In the genomic region with DNA sequence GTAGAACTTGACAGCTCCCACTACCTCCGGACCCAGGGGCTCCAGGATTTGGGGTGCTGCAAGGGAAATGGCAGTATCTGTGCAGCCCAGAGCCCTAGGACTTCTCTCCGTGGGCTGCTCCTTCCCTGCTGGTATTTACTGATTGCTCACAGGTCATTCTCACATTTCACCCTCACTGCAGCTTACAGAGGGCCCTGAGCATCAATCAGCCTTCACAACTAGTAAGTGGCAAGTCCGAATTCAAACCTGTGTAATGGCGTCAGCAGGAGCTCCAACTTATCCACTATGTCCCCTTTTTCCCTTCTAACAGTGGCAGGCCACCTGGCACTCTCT, we compare ENCODE assay signal across 12 cellular contexts. TPM values are rescaled to one million over a fixed set of nuclear protein-coding genes. Genes with fewer than 3 reads are reported as not detected.
DNase-seq lines count a peak whose midpoint lies in the region; ATAC-seq and TF ChIP-seq lines count a peak whose summit lies in the region.
"Had no signal": no experiment of that assay in that cellular context is flagged by ENCODE, and none has a peak within 500 bp of the region (broad histone marks: within the 10 kb centered on the region; RNA-seq: fewer than 3 reads in every experiment).

No MANE protein-coding gene starts in this region.

- H3K27ac ChIP-seq in heart left ventricle = peak overlapping the region; percentile 58 to 99 (median 82)
- H3K27ac ChIP-seq in right cardiac atrium (ENCODE audit: low read length) = peak overlapping the region; percentile 55
- peak overlapping the region in 2 of 3 donors; percentile 28 to 36 for H3K27ac ChIP-seq in thyroid gland
- H3K27ac ChIP-seq: ovary had no signal

- no peaks in the 10 kb centered on the region for H3K27me3 Mint-ChIP-seq in activated B cell treated with CpG ODN at 0.5 μM for 24 hours

- peaks cover 80% of the 10 kb centered on the region for H3K36me3 Mint-ChIP-seq in activated B cell treated with CpG ODN at 0.5 μM for 24 hours (ENCODE audit: low read depth)

- WGBS in heart left ventricle, 4 donors = 65 to 77% (median 69%) methylated on average over 4 of the region's 4 CpGs
- 64% methylated on average over 4 of the region's 4 CpGs for WGBS in right cardiac atrium
- WGBS in thyroid gland, 2 donors = 80 to 85% methylated on average over 4 of the region's 4 CpGs

- H3K27me3 ChIP-seq in heart left ventricle = no peaks in the 10 kb centered on the region
- H3K27me3 ChIP-seq in right cardiac atrium (ENCODE audit: control insufficient read depth, insufficient read depth) = no peaks in the 10 kb centered on the region
- H3K27me3 ChIP-seq in thyroid gland = no peaks in the 10 kb centered on the region
- H3K27me3 ChIP-seq: ovary had no signal

- DNase-seq in heart left ventricle (no peak), cardiac septum (ENCODE audit: low spot score) (no peak), activated B cell treated with CpG ODN at 0.5 μM for 24 hours (no peak), right cardiac atrium (no peak), thyroid gland (no peak), GM03348 (ENCODE audit: low spot score) (no peak), NK-92 (lab: John Stamatoyannopoulos, UW; ENCODE audit: unreplicated experiment) (no peak), NCI-H526 treated with DMSO at 0.1 percent for 48 hours (lab: John Stamatoyannopoulos, UW) (no peak)
- DNase-seq: MM.1S, ovary, SW 1271 had no signal

- no peaks in the 10 kb centered on the region for H3K9me3 ChIP-seq in heart left ventricle
- H3K9me3 ChIP-seq in right cardiac atrium (ENCODE audit: control insufficient read depth, low read length) = no peaks in the 10 kb centered on the region
- H3K9me3 ChIP-seq in thyroid gland = no peaks in the 10 kb centered on the region
- H3K9me3 ChIP-seq: ovary had no signal

- H3K4me3 Mint-ChIP-seq in activated B cell treated with CpG ODN at 0.5 μM for 24 hours = peak overlapping the region; percentile 70
- H3K4me3 Mint-ChIP-seq: GM23338 had no signal

- H3K9me3 Mint-ChIP-seq in activated B cell treated with CpG ODN at 0.5 μM for 24 hours = no peaks in the 10 kb centered on the region
- H3K9me3 Mint-ChIP-seq: GM23338 had no signal

- peaks cover 99% of the 10 kb centered on the region for H3K4me1 Mint-ChIP-seq in activated B cell treated with CpG ODN at 0.5 μM for 24 hours

- H3K4me1 ChIP-seq in heart left ventricle (peaks cover 21 to 93% (median 72%) of the 10 kb centered on the region in 12 donors), right cardiac atrium (ENCODE audit: control insufficient read depth, insufficient read depth, low read length) (peaks cover 48% of the 10 kb centered on the region), thyroid gland (peaks cover 28 to 56% of the 10 kb centered on the region in 2 donors)

- TF ChIP-seq CTCF in heart left ventricle (IDR thresholded peaks at IDR 0.05) = no peak
- TF ChIP-seq CTCF in activated B cell treated with CpG ODN at 0.5 μM for 24 hours (IDR thresholded peaks at IDR 0.05) = no peak
- no peak for TF ChIP-seq CTCF in thyroid gland (IDR thresholded peaks at IDR 0.05)

- no peak for ATAC-seq in heart left ventricle
- ATAC-seq in activated B cell treated with CpG ODN at 0.5 μM for 24 hours (ENCODE audit: low read depth) = no peak
- ATAC-seq in right cardiac atrium = no peak
- ATAC-seq: GM23338 had no signal

- TF ChIP-seq POLR2A in heart left ventricle (IDR thresholded peaks at IDR 0.05) = no peak
- TF ChIP-seq POLR2A in thyroid gland (IDR thresholded peaks at IDR 0.05) = no peak

- H3K36me3 ChIP-seq in heart left ventricle = peaks cover 0 to 63% (median 46%) of the 10 kb centered on the region in 9 donors
- H3K36me3 ChIP-seq in thyroid gland = peaks cover 14 to 15% of the 10 kb centered on the region in 2 donors
- H3K36me3 ChIP-seq: ovary had no signal

- peak overlapping the region; percentile 91 for H3K27ac Mint-ChIP-seq in activated B cell treated with CpG ODN at 0.5 μM for 24 hours
- H3K27ac Mint-ChIP-seq: GM23338 had no signal

- H3K4me3 ChIP-seq in heart left ventricle (no peak overlapping the region), right cardiac atrium (ENCODE audit: low read length) (no peak overlapping the region), thyroid gland (replicated peaks in 1 of 3) (no peak overlapping the region)
- H3K4me3 ChIP-seq: GM23338, ovary had no signal

- CTCF ChIA-PET in activated B cell treated with CpG ODN at 0.5 μM for 24 hours (lab: Charles Lee) = interaction anchor here (0.9 to 3.6 kb wide), 4 partner anchors 16 to 32 kb away, joined by 3 to 14 read pairs (median 4); no protein-coding TSS in a partner anchor

- POLR2A ChIA-PET in activated B cell treated with CpG ODN at 0.5 μM for 24 hours (lab: Charles Lee) = interaction anchor here (0.6 to 7.3 kb wide), 8 partner anchors 9 to 45 kb away, joined by 3 to 127 read pairs (median 10); a partner anchor contains a TSS

- intact Hi-C loops in heart left ventricle (cut with DNase I) (no loop called here), cardiac septum (cut with DNase I) (no loop called here), activated B cell treated with CpG ODN at 0.5 μM for 24 hours (cut with micrococcal nuclease) (loop anchor here (1.0 kb wide), 2 partner anchors 19 to 33 kb away; no protein-coding TSS in a partner anchor), right cardiac atrium (cut with DNase I) (loop anchor here in 1 of 4 donors (5.0 kb wide), 1 partner anchor 35 kb away; no protein-coding TSS in a partner anchor), thyroid gland (cut with DNase I) (loop anchor here (5.0 kb wide), 1 partner anchor 35 kb away; no protein-coding TSS in a partner anchor)

RNA-seq across cellular contexts. Expression of a gene that starts 32.4 kb away (rescaled TPM):
- total RNA-seq in heart left ventricle (10 to 100 TPM; 12.9 to 42.5 (median 19.8) TPM), cardiac septum (28.8 TPM), activated B cell treated with CpG ODN at 0.5 μM for 24 hours (127 and 151 TPM in 2 replicates), right cardiac atrium (10 to 100 TPM; 24.9 to 32.7 (median 29.0) TPM), thyroid gland (10 to 100 TPM; 19.9 to 36.9 (median 27.2) TPM)
- polyA plus RNA-seq in heart left ventricle (10 to 100 TPM in 1 of 2 donors, 1 to 10 TPM in 1; 9.2 to 11.9 TPM), right cardiac atrium (13.3 TPM)

RNA-seq across cellular contexts. Expression of a gene that starts 50.6 kb away (rescaled TPM):
- 10 to 100 TPM; 15.8 to 29.8 (median 25.9) TPM for total RNA-seq in heart left ventricle
- 10 to 100 TPM in 1 of 2 donors, 1 to 10 TPM in 1; 8.1 to 27.9 TPM for polyA plus RNA-seq in heart left ventricle
- total RNA-seq in cardiac septum = 21.2 TPM
- 60.4 and 70.6 TPM in 2 replicates for total RNA-seq in activated B cell treated with CpG ODN at 0.5 μM for 24 hours
- total RNA-seq in right cardiac atrium = 10 to 100 TPM; 20.0 to 36.3 (median 23.9) TPM
- 14.2 TPM for polyA plus RNA-seq in right cardiac atrium
- total RNA-seq in thyroid gland = 10 to 100 TPM; 63.0 to 89.8 (median 66.2) TPM

RNA-seq across cellular contexts. Expression of a gene that starts 54.0 kb away (rescaled TPM):
- total RNA-seq in heart left ventricle (10 to 100 TPM in 8 of 9 donors, 1 to 10 TPM in 1; 8.9 to 48.7 (median 33.0) TPM), cardiac septum (59.2 TPM), activated B cell treated with CpG ODN at 0.5 μM for 24 hours (221 and 264 TPM in 2 replicates), right cardiac atrium (10 to 100 TPM; 29.9 to 48.2 (median 34.9) TPM), thyroid gland (100 to 1,000 TPM in 2 of 4 donors, 10 to 100 TPM in 2; 72.3 to 177 (median 102) TPM)
- polyA plus RNA-seq in heart left ventricle (10 to 100 TPM in 1 of 2 donors, 1 to 10 TPM in 1; 5.7 to 15.0 TPM), right cardiac atrium (10.5 TPM)

Comparison
In these comparisons a context has a peak if more than half of its experiments do, and no peak if none do; other contexts are left out.
1. H3K27ac ChIP-seq: peak in every context shown above with its lines; median percentile 82 in heart left ventricle; 55 in right cardiac atrium; 32 in thyroid gland.
2. intact Hi-C loops: an anchor here in activated B cell treated with CpG ODN at 0.5 μM for 24 hours (1.0 kb wide) and thyroid gland (5.0 kb wide); none called in heart left ventricle and cardiac septum.